In genomic region chr2:127530245-127531132, GRCh38 we compare ENCODE assay signal across 1 cellular context.
A peak's percentile ranks its signal among the peaks of the same experiment; 100 is the strongest.
TF ChIP-seq lines count a peak whose summit lies in the region.

No MANE protein-coding gene starts in this region.

TF ChIP-seq in HepG2, 621 proteins besides CTCF, POLR2A, EP300 and RAD21:
- TF ChIP-seq CREB1 (IDR thresholded peaks at IDR 0.05) (0 out of 2 replicates have a peak, but pooled peaks have one; percentile 31), CREB1 (CRISPR knock-in tag; IDR thresholded peaks at IDR 0.05) (no peak), PBX2 (CRISPR knock-in tag; IDR thresholded peaks at IDR 0.05) (peak; percentile 60; the same call in 1 of the 2 replicates), SALL2 (CRISPR knock-in tag; IDR thresholded peaks at IDR 0.05) (no peak), ZNF383 (CRISPR knock-in tag; IDR thresholded peaks at IDR 0.05; ENCODE audit: borderline replicate concordance) (peak; percentile 99; the same call in 1 of the 2 replicates)
